In the genomic region with DNA sequence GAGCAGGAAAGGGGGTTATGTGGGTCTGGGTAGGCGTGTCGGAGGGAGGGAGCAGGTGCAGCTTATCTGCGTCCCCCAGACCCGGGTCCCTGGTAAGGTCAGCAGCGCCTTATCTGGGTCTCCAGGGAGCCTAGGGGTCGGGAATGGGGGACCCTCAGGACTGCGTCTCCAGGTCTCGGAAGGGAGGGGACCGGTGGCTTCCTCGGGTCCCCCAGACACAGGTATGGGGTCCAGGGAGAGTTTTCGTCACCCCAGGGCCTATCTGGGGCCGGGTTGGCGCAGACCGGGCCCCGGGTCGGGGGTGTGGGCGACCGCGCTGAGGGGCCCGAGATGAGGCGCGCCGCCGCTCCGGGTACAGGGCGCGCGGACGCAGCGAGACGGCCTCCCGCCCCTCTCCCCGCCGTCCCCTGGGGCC, we compare ENCODE assay signal across 8 cellular contexts. TPM values are rescaled to one million over a fixed set of nuclear protein-coding genes. Genes with fewer than 3 reads are reported as not detected.
DNase-seq lines count a peak whose midpoint lies in the region; ATAC-seq, FAIRE-seq and TF ChIP-seq lines count a peak whose summit lies in the region.

No MANE protein-coding gene starts in this region.

- 0 to 1% (median 0%) methylated on average over 7 to 34 of the region's 34 CpGs for WGBS in stomach, 5 donors

- intact Hi-C loops in kidney (cut with DNase I): no loop called here
- intact Hi-C loops in stomach (cut with DNase I; ENCODE audit: low total_unique reads): no loop called here

- CTCF ChIA-PET in activated CD8-positive, alpha-beta memory T cell treated with anti-CD3 and anti-CD28 coated beads, Interleukin-2, amount 10 ng/mL, durations not matched to agents 7 days and 5 days (lab: Charles Lee): interaction anchor here (1.5 kb wide), 1 partner anchor 78 kb away, joined by 3 read pairs; no protein-coding TSS in a partner anchor

- peak; percentile 56 for DNase-seq in activated CD8-positive, alpha-beta memory T cell treated with anti-CD3 and anti-CD28 coated beads, Interleukin-2, amount 10 ng/mL, durations not matched to agents 7 days and 5 days
- DNase-seq in activated CD8-positive, alpha-beta memory T cell treated with anti-CD3 and anti-CD28 coated beads for 24 hours: no peak
- DNase-seq in kidney: peak; percentile 74
- no peak for DNase-seq in stomach
- DNase-seq in NCI-H446 treated with DMSO at 0.1 percent for 48 hours (lab: John Stamatoyannopoulos, UW): no peak
- DNase-seq in middle frontal gyrus (ENCODE audit: extremely low spot score, low spot score): no peak

- TF ChIP-seq EP300 in stomach (IDR thresholded peaks at IDR 0.05): no peak

- H3K36me3 Mint-ChIP-seq in activated CD8-positive, alpha-beta memory T cell treated with anti-CD3 and anti-CD28 coated beads, Interleukin-2, amount 10 ng/mL, durations not matched to agents 7 days and 5 days: peaks cover 30% of the 10 kb centered on the region
- peaks cover 52% of the 10 kb centered on the region for H3K36me3 Mint-ChIP-seq in activated naive CD4-positive, alpha-beta T cell treated with anti-CD3 and anti-CD28 coated beads, Interleukin-2, amount 50 U/mL, for 24 hours

- no peak for FAIRE-seq in kidney (lab: Jason Lieb, UNC)

- peaks cover 45 to 54% of the 10 kb centered on the region in 2 donors for H3K4me1 ChIP-seq in kidney (ENCODE audit: control insufficient read depth in 1 of 2, insufficient read depth in 1 of 2, low read depth in 1 of 2, low read length in 2 of 2)
- peaks cover 50 to 86% (median 71%) of the 10 kb centered on the region in 4 donors for H3K4me1 ChIP-seq in stomach

- peak overlapping the region; percentile 96 for H3K9ac ChIP-seq in kidney (ENCODE audit: low read length in 2 of 2)

- peak overlapping the region; percentile 89 for H3K4me3 Mint-ChIP-seq in activated CD8-positive, alpha-beta memory T cell treated with anti-CD3 and anti-CD28 coated beads, Interleukin-2, amount 10 ng/mL, durations not matched to agents 7 days and 5 days
- H3K4me3 Mint-ChIP-seq in activated naive CD4-positive, alpha-beta T cell treated with anti-CD3 and anti-CD28 coated beads, Interleukin-2, amount 50 U/mL, for 24 hours: peak overlapping the region; percentile 100

- peak; percentile 14 for ATAC-seq in activated CD8-positive, alpha-beta memory T cell treated with anti-CD3 and anti-CD28 coated beads, Interleukin-2, amount 10 ng/mL, durations not matched to agents 7 days and 5 days
- peak; percentile 10 for ATAC-seq in HG03108 (IDR thresholded peaks at IDR 0.05; ENCODE audit: unreplicated experiment)

- no peaks in the 10 kb centered on the region for H3K27me3 ChIP-seq in stomach

- no peaks in the 10 kb centered on the region for H3K9me3 Mint-ChIP-seq in activated CD8-positive, alpha-beta memory T cell treated with anti-CD3 and anti-CD28 coated beads, Interleukin-2, amount 10 ng/mL, durations not matched to agents 7 days and 5 days (ENCODE audit: low read depth)
- no peaks in the 10 kb centered on the region for H3K9me3 Mint-ChIP-seq in activated naive CD4-positive, alpha-beta T cell treated with anti-CD3 and anti-CD28 coated beads, Interleukin-2, amount 50 U/mL, for 24 hours

- peak overlapping the region; percentile 78 to 90 for H3K27ac ChIP-seq in kidney (ENCODE audit: low read depth in 2 of 2, low read length in 2 of 2)
- H3K27ac ChIP-seq in stomach: peak overlapping the region; percentile 92 to 97 (median 96)

- H3K4me3 ChIP-seq in kidney (ENCODE audit: low read length in 2 of 2): peak overlapping the region; percentile 76 to 93
- H3K4me3 ChIP-seq in stomach: peak overlapping the region; percentile 77 to 99 (median 92)

- TF ChIP-seq POLR2A in stomach (IDR thresholded peaks at IDR 0.05): no peak

- H3K9me3 ChIP-seq in kidney (ENCODE audit: control insufficient read depth in 1 of 2, low read length in 2 of 2): no peaks in the 10 kb centered on the region
- H3K9me3 ChIP-seq in stomach: no peaks in the 10 kb centered on the region

- H3K4me1 Mint-ChIP-seq in activated CD8-positive, alpha-beta memory T cell treated with anti-CD3 and anti-CD28 coated beads, Interleukin-2, amount 10 ng/mL, durations not matched to agents 7 days and 5 days: peaks cover 82% of the 10 kb centered on the region
- peaks cover 78% of the 10 kb centered on the region for H3K4me1 Mint-ChIP-seq in activated naive CD4-positive, alpha-beta T cell treated with anti-CD3 and anti-CD28 coated beads, Interleukin-2, amount 50 U/mL, for 24 hours

- H3K27ac Mint-ChIP-seq in activated CD8-positive, alpha-beta memory T cell treated with anti-CD3 and anti-CD28 coated beads, Interleukin-2, amount 10 ng/mL, durations not matched to agents 7 days and 5 days: peak overlapping the region; percentile 85
- peak overlapping the region; percentile 99 for H3K27ac Mint-ChIP-seq in activated naive CD4-positive, alpha-beta T cell treated with anti-CD3 and anti-CD28 coated beads, Interleukin-2, amount 50 U/mL, for 24 hours

- H3K36me3 ChIP-seq in kidney (ENCODE audit: control insufficient read depth in 1 of 2, insufficient read depth in 2 of 2, low read length in 2 of 2): peaks cover 0 to 11% of the 10 kb centered on the region in 2 donors
- peaks cover 0 to 27% (median 25%) of the 10 kb centered on the region in 4 donors for H3K36me3 ChIP-seq in stomach

- TF ChIP-seq CTCF in kidney (IDR thresholded peaks at IDR 0.05; ENCODE audit: borderline replicate concordance, extremely low read depth, insufficient read depth) (no peak), stomach (IDR thresholded peaks at IDR 0.05) (no peak)

- no peaks in the 10 kb centered on the region for H3K27me3 Mint-ChIP-seq in activated CD8-positive, alpha-beta memory T cell treated with anti-CD3 and anti-CD28 coated beads, Interleukin-2, amount 10 ng/mL, durations not matched to agents 7 days and 5 days
- no peaks in the 10 kb centered on the region for H3K27me3 Mint-ChIP-seq in activated naive CD4-positive, alpha-beta T cell treated with anti-CD3 and anti-CD28 coated beads, Interleukin-2, amount 50 U/mL, for 24 hours

RNA-seq across cellular contexts. Expression of a gene that starts 0.3 kb away (rescaled TPM):
- total RNA-seq in activated CD8-positive, alpha-beta memory T cell treated with anti-CD3 and anti-CD28 coated beads, Interleukin-2, amount 10 ng/mL, durations not matched to agents 7 days and 5 days: 10 to 100 TPM; 26.3 to 41.4 TPM
- 9.2 TPM for total RNA-seq in kidney
- 3.8 TPM for polyA plus RNA-seq in kidney (ENCODE audit: insufficient read depth, low read depth, low replicate concordance)
- total RNA-seq in stomach: 10 to 100 TPM in 2 of 5 donors, 1 to 10 TPM in 3; 1.8 to 20.0 (median 7.2) TPM
- 1 to 10 TPM; 2.6 to 3.1 (median 3.1) TPM for polyA plus RNA-seq in stomach

RNA-seq across cellular contexts. Expression of a gene that starts 0.5 kb away (rescaled TPM):
- 10 to 100 TPM; 31.1 to 34.0 TPM for total RNA-seq in activated CD8-positive, alpha-beta memory T cell treated with anti-CD3 and anti-CD28 coated beads, Interleukin-2, amount 10 ng/mL, durations not matched to agents 7 days and 5 days
- total RNA-seq in kidney (36.7 TPM), stomach (10 to 100 TPM in 4 of 5 donors, 1 to 10 TPM in 1; 2.3 to 33.8 (median 15.6) TPM)
- polyA plus RNA-seq in kidney (ENCODE audit: insufficient read depth, low read depth, low replicate concordance) (16.7 TPM), stomach (1 to 10 TPM; 4.9 to 8.2 (median 7.8) TPM)

Comparison
In these comparisons a context has a peak if more than half of its experiments do, and no peak if none do; other contexts are left out.
1. DNase-seq: peak in activated CD8-positive, alpha-beta memory T cell treated with anti-CD3 and anti-CD28 coated beads, Interleukin-2, amount 10 ng/mL, durations not matched to agents 7 days and 5 days (single experiment) and kidney (single experiment); none in activated CD8-positive, alpha-beta memory T cell treated with anti-CD3 and anti-CD28 coated beads for 24 hours (single experiment), stomach (single experiment), NCI-H446 treated with DMSO at 0.1 percent for 48 hours (single experiment) and middle frontal gyrus (single experiment).